In the genomic region with DNA sequence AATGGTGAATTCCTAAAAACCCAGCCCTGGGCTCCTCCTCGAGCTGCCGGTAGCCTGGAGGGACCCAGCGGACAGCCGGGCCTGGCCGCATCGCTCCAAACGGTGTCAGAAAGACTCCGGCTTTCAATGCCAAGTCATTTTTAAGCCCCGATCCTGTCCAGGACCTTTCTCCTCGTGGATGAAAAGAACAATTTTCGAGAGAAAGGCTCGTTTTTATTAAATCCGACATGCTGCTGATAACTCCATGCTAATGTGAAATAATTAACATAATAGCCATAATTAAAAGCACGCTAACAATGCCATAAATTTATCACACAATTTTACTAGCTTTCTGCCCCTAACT, we compare ENCODE assay signal across 10 cellular contexts. TPM values are rescaled to one million over a fixed set of nuclear protein-coding genes. Genes with fewer than 3 reads are reported as not detected.
DNase-seq lines count a peak whose midpoint lies in the region; ATAC-seq and TF ChIP-seq lines count a peak whose summit lies in the region.
"Had no signal": no experiment of that assay in that cellular context is flagged by ENCODE, and none has a peak within 500 bp of the region (broad histone marks: within the 10 kb centered on the region; RNA-seq: fewer than 3 reads in every experiment).

No MANE protein-coding gene starts in this region.

- POLR2A ChIA-PET in A673 (lab: Charles Lee; ENCODE audit: low non-redundant PET) = no interaction called here

- no peaks in the 10 kb centered on the region for H4K20me1 ChIP-seq in GM23338 (replicated peaks; ENCODE audit: insufficient read depth)

- DNase-seq in A673 (ENCODE audit: low spot score) (no peak), GM23338 (ENCODE audit: low spot score) (peak; percentile 73), mesendoderm (no peak), A172 (ENCODE audit: low spot score) (no peak), dorsolateral prefrontal cortex (no peak)
- DNase-seq in activated T-helper 1 cell treated with anti-CD3 and anti-CD28 coated beads, Interleukin-12 subunit alpha, Interleukin-12 subunit beta, Interleukin-2, Interleukin-4 antibody, amounts not matched to agents 30 ng/mL and 10 ng/mL and 1 ng/mL, durations not matched to agents 14 hours and 24 hours and 36 hours (ENCODE audit: low spot score) = no peak
- DNase-seq: NCI-H2081 treated with DMSO at 0.1 percent for 48 hours had no signal

- no peaks in the 10 kb centered on the region; the same call in 2 of the 3 replicates for H3K9me3 Mint-ChIP-seq in GM23338
- peaks cover 15% of the 10 kb centered on the region for H3K9me3 Mint-ChIP-seq in activated T-helper 1 cell treated with anti-CD3 and anti-CD28 coated beads, Interleukin-12 subunit alpha, Interleukin-12 subunit beta, Interleukin-2, Interleukin-4 antibody, amounts not matched to agents 30 ng/mL and 10 ng/mL and 1 ng/mL, durations not matched to agents 14 hours and 24 hours and 36 hours

- CTCF ChIA-PET in A673 (lab: Charles Lee) = no interaction called here

- peak; percentile 6 for ATAC-seq in GM23338
- no peak for ATAC-seq in HG03460 (IDR thresholded peaks at IDR 0.05; ENCODE audit: unreplicated experiment)
- no peak for ATAC-seq in GM18870 (IDR thresholded peaks at IDR 0.05; ENCODE audit: unreplicated experiment)

- H3K4me2 ChIP-seq in GM23338 (peak overlapping the region; percentile 80), mesendoderm (ENCODE audit: low read length) (peak overlapping the region; percentile 68)

- no peak overlapping the region for H4K5ac ChIP-seq in mesendoderm (ENCODE audit: low read length)

- peaks cover 12% of the 10 kb centered on the region; the same call in 1 of the 2 replicates for H3F3A ChIP-seq in GM23338 (replicated peaks; ENCODE audit: low read depth)

- H2AFZ ChIP-seq in GM23338 = no peak overlapping the region

- H3K79me2 ChIP-seq in GM23338 (replicated peaks; ENCODE audit: insufficient read depth) = peaks cover 17% of the 10 kb centered on the region
- no peaks in the 10 kb centered on the region for H3K79me2 ChIP-seq in mesendoderm (ENCODE audit: control insufficient read depth, insufficient read depth, low read length)

- peak overlapping the region; percentile 68 for H3K4me3 ChIP-seq in A673 (ENCODE audit: low read depth, low read length, poor library complexity, severe bottlenecking)
- peak overlapping the region; percentile 61 for H3K4me3 ChIP-seq in GM23338
- H3K4me3 ChIP-seq in mesendoderm (ENCODE audit: low read length) = no peak overlapping the region
- peak overlapping the region in 27 of 59 donors; percentile 12 to 53 (median 36) for H3K4me3 ChIP-seq in dorsolateral prefrontal cortex

- H4K8ac ChIP-seq in mesendoderm (ENCODE audit: low read depth, low read length) = no peak overlapping the region

- H3K27ac Mint-ChIP-seq in GM23338 = no peak overlapping the region
- H3K27ac Mint-ChIP-seq in activated T-helper 1 cell treated with anti-CD3 and anti-CD28 coated beads, Interleukin-12 subunit alpha, Interleukin-12 subunit beta, Interleukin-2, Interleukin-4 antibody, amounts not matched to agents 30 ng/mL and 10 ng/mL and 1 ng/mL, durations not matched to agents 14 hours and 24 hours and 36 hours = peak overlapping the region; percentile 58

- no peak overlapping the region for H2BK15ac ChIP-seq in mesendoderm (replicated peaks; ENCODE audit: low read depth)

- H3K18ac ChIP-seq in mesendoderm (ENCODE audit: low read length) = no peak overlapping the region

- no peaks in the 10 kb centered on the region for H3K36me3 ChIP-seq in A673 (ENCODE audit: insufficient read depth, low read length, poor library complexity, severe bottlenecking)
- no peaks in the 10 kb centered on the region for H3K36me3 ChIP-seq in GM23338 (ENCODE audit: insufficient read depth)
- no peaks in the 10 kb centered on the region for H3K36me3 ChIP-seq in mesendoderm (ENCODE audit: control insufficient read depth, insufficient read depth, low read length)

- H3K27me3 Mint-ChIP-seq in GM23338 (ENCODE audit: insufficient read depth, low read depth, poor library complexity) = peaks cover 43% of the 10 kb centered on the region
- peaks cover 65% of the 10 kb centered on the region for H3K27me3 Mint-ChIP-seq in activated T-helper 1 cell treated with anti-CD3 and anti-CD28 coated beads, Interleukin-12 subunit alpha, Interleukin-12 subunit beta, Interleukin-2, Interleukin-4 antibody, amounts not matched to agents 30 ng/mL and 10 ng/mL and 1 ng/mL, durations not matched to agents 14 hours and 24 hours and 36 hours (ENCODE audit: insufficient read depth)

- H3K4me1 ChIP-seq in A673 (ENCODE audit: insufficient read depth, low read length, poor library complexity, severe bottlenecking) (peaks cover 8% of the 10 kb centered on the region), GM23338 (ENCODE audit: insufficient read depth) (peaks cover 29% of the 10 kb centered on the region), mesendoderm (ENCODE audit: control insufficient read depth, low read depth, low read length) (peaks cover 2% of the 10 kb centered on the region)

- H3K27ac ChIP-seq in A673 (ENCODE audit: low read depth, low read length, poor library complexity, severe bottlenecking) (no peak overlapping the region), GM23338 (ENCODE audit: low read depth) (no peak overlapping the region), mesendoderm (ENCODE audit: low read depth, low read length) (no peak overlapping the region), dorsolateral prefrontal cortex (no peak overlapping the region)

- peak overlapping the region; percentile 2 for H3K9ac ChIP-seq in mesendoderm (ENCODE audit: low read length)

- peaks cover 34% of the 10 kb centered on the region for H3K4me1 Mint-ChIP-seq in GM23338
- peaks cover 29% of the 10 kb centered on the region for H3K4me1 Mint-ChIP-seq in activated T-helper 1 cell treated with anti-CD3 and anti-CD28 coated beads, Interleukin-12 subunit alpha, Interleukin-12 subunit beta, Interleukin-2, Interleukin-4 antibody, amounts not matched to agents 30 ng/mL and 10 ng/mL and 1 ng/mL, durations not matched to agents 14 hours and 24 hours and 36 hours (ENCODE audit: low read depth)

- no peak overlapping the region for H2BK5ac ChIP-seq in mesendoderm (ENCODE audit: low read length)

- no peaks in the 10 kb centered on the region for H3K9me3 ChIP-seq in A673 (ENCODE audit: low read depth, low read length, poor library complexity, severe bottlenecking)

- no peak overlapping the region for H3K56ac ChIP-seq in mesendoderm (ENCODE audit: low read length)

- H2BK120ac ChIP-seq in mesendoderm (ENCODE audit: low read depth, low read length) = no peak overlapping the region

- H3K36me3 Mint-ChIP-seq in GM23338 (ENCODE audit: low read depth) = peaks cover 18% of the 10 kb centered on the region
- peaks cover 10% of the 10 kb centered on the region for H3K36me3 Mint-ChIP-seq in activated T-helper 1 cell treated with anti-CD3 and anti-CD28 coated beads, Interleukin-12 subunit alpha, Interleukin-12 subunit beta, Interleukin-2, Interleukin-4 antibody, amounts not matched to agents 30 ng/mL and 10 ng/mL and 1 ng/mL, durations not matched to agents 14 hours and 24 hours and 36 hours (ENCODE audit: low read depth)

- no CpG with 5 or more reads among the region's 14 CpGs for WGBS in mesendoderm (ENCODE audit: extremely low coverage, insufficient coverage, low lambda C conversion rate)

- H3K9me2 ChIP-seq in GM23338 (ENCODE audit: insufficient read depth) = no peaks in the 10 kb centered on the region

- BruUV-seq in A673 (replicated peaks; lab: Mats Ljungman, UMichigan) = no TSS peak

- peak overlapping the region; percentile 94 for H3K4me3 Mint-ChIP-seq in GM23338
- H3K4me3 Mint-ChIP-seq in activated T-helper 1 cell treated with anti-CD3 and anti-CD28 coated beads, Interleukin-12 subunit alpha, Interleukin-12 subunit beta, Interleukin-2, Interleukin-4 antibody, amounts not matched to agents 30 ng/mL and 10 ng/mL and 1 ng/mL, durations not matched to agents 14 hours and 24 hours and 36 hours = peak overlapping the region; percentile 76

- TF ChIP-seq CTCF in A673 (conservative IDR thresholded peaks at IDR 0.05; ENCODE audit: low read depth, low read length) (no peak), GM23338 (conservative IDR thresholded peaks at IDR 0.05; ENCODE audit: low read depth in 2 of 2) (no peak), dorsolateral prefrontal cortex (IDR thresholded peaks at IDR 0.05 in 54 of 56, conservative IDR thresholded peaks at IDR 0.05 in 2 of 56; ENCODE audit: low read depth in 1 of 56, partially characterized antibody in 56 of 56) (no peak)

- no peaks in the 10 kb centered on the region for H3K79me1 ChIP-seq in mesendoderm (ENCODE audit: low read length)

- intact Hi-C loops in A673 (cut with micrococcal nuclease; ENCODE audit: unreplicated experiment) = no loop called here
- intact Hi-C loops in activated T-helper 1 cell treated with anti-CD3 and anti-CD28 coated beads, Interleukin-12 subunit alpha, Interleukin-12 subunit beta, Interleukin-2, Interleukin-4 antibody, amounts not matched to agents 30 ng/mL and 10 ng/mL and 1 ng/mL, durations not matched to agents 14 hours and 24 hours and 36 hours (cut with micrococcal nuclease) = loop anchor here (1.0 to 10.0 kb wide), 5 partner anchors 10 to 475 kb away; a partner anchor contains a TSS
- intact Hi-C loops in dorsolateral prefrontal cortex (cut with DNase I) = no loop called here

- H3K27me3 ChIP-seq in A673 (replicated peaks; ENCODE audit: insufficient read depth, low read depth, low read length, poor library complexity) = peaks cover 23% of the 10 kb centered on the region
- peaks cover 43% of the 10 kb centered on the region for H3K27me3 ChIP-seq in GM23338 (ENCODE audit: insufficient read depth)
- peaks cover 37% of the 10 kb centered on the region for H3K27me3 ChIP-seq in mesendoderm (ENCODE audit: insufficient read depth, low read length, poor library complexity)
- H3K27me3 ChIP-seq in dorsolateral prefrontal cortex = peaks cover 32 to 100% (median 81%) of the 10 kb centered on the region in 45 donors

- H2AK5ac ChIP-seq in mesendoderm (ENCODE audit: low read length) = no peak overlapping the region

- no peak overlapping the region for H3K4ac ChIP-seq in mesendoderm (ENCODE audit: low read depth, low read length)

- no peak overlapping the region for H3K23ac ChIP-seq in mesendoderm (ENCODE audit: low read length)

RNA-seq across cellular contexts. Expression of a gene that starts 4.6 kb away (rescaled TPM):
- total RNA-seq in A673 (2021) (4.5 and 4.7 TPM in 2 replicates), dorsolateral prefrontal cortex (under 1 TPM in 1 of 120 experiments, not detected in 119; 0.27 TPM)
- 41.3 and 49.0 TPM in 2 replicates for total RNA-seq in GM23338 (2014; rRNA removed; shearing (Covaris generic))
- polyA plus RNA-seq in GM23338 (2016; fragmentation: Nextera tagmentation; extraction: Ambion mirVana) = 13.8 and 14.3 TPM in 2 replicates
- not detected in 2 replicates for total RNA-seq in activated T-helper 1 cell treated with anti-CD3 and anti-CD28 coated beads, Interleukin-12 subunit alpha, Interleukin-12 subunit beta, Interleukin-2, Interleukin-4 antibody, amounts not matched to agents 30 ng/mL and 10 ng/mL and 1 ng/mL, durations not matched to agents 14 hours and 24 hours and 36 hours
- polyA plus RNA-seq in mesendoderm (2013, experiment 1 of 2) = 2.7 TPM
- 3.4 TPM for polyA plus RNA-seq in mesendoderm (2013, experiment 2 of 2)
- 0.17 TPM in 1 of 2 replicates, not detected in the other for total RNA-seq in A172 (2014; rRNA removed; shearing (Covaris generic))
- total RNA-seq: frontal cortex had no signal

RNA-seq across cellular contexts. Expression of a gene that starts 49.6 kb away (rescaled TPM):
- 33.0 and 33.4 TPM in 2 replicates for total RNA-seq in A673 (2021)
- 34.6 and 42.1 TPM in 2 replicates for total RNA-seq in GM23338 (2014; rRNA removed; shearing (Covaris generic))
- polyA plus RNA-seq in GM23338 (2016; fragmentation: Nextera tagmentation; extraction: Ambion mirVana) = 19.7 and 24.1 TPM in 2 replicates
- 25.8 and 26.9 TPM in 2 replicates for total RNA-seq in activated T-helper 1 cell treated with anti-CD3 and anti-CD28 coated beads, Interleukin-12 subunit alpha, Interleukin-12 subunit beta, Interleukin-2, Interleukin-4 antibody, amounts not matched to agents 30 ng/mL and 10 ng/mL and 1 ng/mL, durations not matched to agents 14 hours and 24 hours and 36 hours
- 11.1 TPM for polyA plus RNA-seq in mesendoderm (2013, experiment 1 of 2)
- 10.5 TPM for polyA plus RNA-seq in mesendoderm (2013, experiment 2 of 2)
- total RNA-seq in A172 (2014; rRNA removed; shearing (Covaris generic)) = 19.5 and 20.0 TPM in 2 replicates
- total RNA-seq in dorsolateral prefrontal cortex = 10 to 100 TPM in 103 of 120 experiments, 1 to 10 TPM in 17; 6.3 to 21.8 (median 12.7) TPM
